ENCODE assay signal across 26 cellular contexts in genomic region chr4:99587302-99587701, GRCh38. TPM values are rescaled to one million over a fixed set of nuclear protein-coding genes. Genes with fewer than 3 reads are reported as not detected.
"Had no signal": no experiment of that assay in that cellular context is flagged by ENCODE, and none has a peak within 500 bp of the region (broad histone marks: within the 10 kb centered on the region; RNA-seq: fewer than 3 reads in every experiment).

No MANE protein-coding gene starts in this region.

- H3K36me3 ChIP-seq: gastrocnemius medialis, pancreas, suprapubic skin, thyroid gland, vagina had no signal

- H3K27ac ChIP-seq: dorsolateral prefrontal cortex, epithelial cell of prostate, gastrocnemius medialis, suprapubic skin, thyroid gland, vagina had no signal

- ATAC-seq: esophagus mucosa; gastrocnemius medialis; left cardiac atrium; left ventricle myocardium superior; natural killer cell; sciatic nerve; stimulated activated naive B cell treated with anti-CD40 and anti-IgM and Interleukin-4, amounts not matched to agents 10 μg/mL and 1 μg/mL and 100 μg/mL, for 72 hours had no signal

- H3K27me3 ChIP-seq: dorsolateral prefrontal cortex, gastrocnemius medialis, pancreas, suprapubic skin, thyroid gland, vagina had no signal

- H3K4me1 ChIP-seq: suprapubic skin, thyroid gland, vagina had no signal

- H3K9me3 ChIP-seq: gastrocnemius medialis, pancreas, suprapubic skin, thyroid gland, vagina had no signal

- H3K4me3 ChIP-seq: dorsolateral prefrontal cortex, gastrocnemius medialis, lung, pancreas, suprapubic skin, thyroid gland, vagina had no signal

- DNase-seq: cerebellar nuclear complex; dorsolateral prefrontal cortex; effector CD8-positive, alpha-beta T cell; endodermal cell; foreskin fibroblast; gastrocnemius medialis; head of caudate nucleus; left cardiac atrium; left ventricle myocardium superior; natural killer cell; occipital lobe; pancreas; stimulated activated CD4-positive, alpha-beta T cell treated with anti-CD3 and anti-CD28 coated beads, Interleukin-15, amount 100 ng/mL, for 24 hours; stimulated activated CD4-positive, alpha-beta T cell treated with anti-CD3 and anti-CD28 coated beads, Interleukin-2, amount 100 ng/mL, for 48 hours; stimulated activated naive B cell treated with anti-CD40 and anti-IgM and Interleukin-4, amounts not matched to agents 10 μg/mL and 1 μg/mL and 100 μg/mL, for 72 hours; thyroid gland; trophoblast cell had no signal

RNA-seq across cellular contexts. Expression of gene MTTP, which starts 12.7 kb away (rescaled TPM):
- total RNA-seq: esophagus mucosa, glomerular endothelial cell, natural killer cell, posterior vena cava, ureter, vagina had no signal
